13 cellular contexts compared by ENCODE assay signal in the genomic region with DNA sequence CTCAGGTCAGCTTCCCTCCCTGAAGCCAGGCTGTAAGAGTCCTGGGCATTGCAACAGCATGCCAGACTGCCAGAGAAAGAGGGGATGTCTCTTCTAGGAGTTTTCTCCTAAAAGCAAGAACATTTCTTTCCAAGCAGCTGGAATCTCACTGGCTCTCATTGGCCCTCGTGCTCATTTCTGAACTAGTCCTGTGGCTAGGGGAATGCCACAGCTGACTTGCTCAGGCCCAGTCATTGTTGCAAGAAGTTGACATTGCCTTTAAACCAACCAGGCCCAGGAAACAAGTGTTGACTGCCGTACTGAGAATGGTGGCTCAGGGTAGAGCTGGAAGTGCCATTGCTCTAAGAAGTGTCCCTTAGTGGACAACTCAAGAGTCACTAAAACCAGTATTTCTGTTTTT. TPM values are rescaled to one million over a fixed set of nuclear protein-coding genes. Genes with fewer than 3 reads are reported as not detected.
DNase-seq lines count a peak whose midpoint lies in the region; ATAC-seq lines count a peak whose summit lies in the region.
"Had no signal": no experiment of that assay in that cellular context is flagged by ENCODE, and none has a peak within 500 bp of the region (broad histone marks: within the 10 kb centered on the region; RNA-seq: fewer than 3 reads in every experiment).

No MANE protein-coding gene starts in this region.

- H3K4me1 Mint-ChIP-seq in activated naive CD4-positive, alpha-beta T cell treated with anti-CD3 and anti-CD28 coated beads for 36 hours (ENCODE audit: low read depth) = peaks cover 26% of the 10 kb centered on the region
- peaks cover 13% of the 10 kb centered on the region for H3K4me1 Mint-ChIP-seq in activated naive CD4-positive, alpha-beta T cell treated with anti-CD3 and anti-CD28 coated beads, Interleukin-2, amount 10 ng/mL, durations not matched to agents 7 days and 5 days
- H3K4me1 Mint-ChIP-seq: naive B cell had no signal

- no peaks in the 10 kb centered on the region for H3K36me3 Mint-ChIP-seq in activated naive CD4-positive, alpha-beta T cell treated with anti-CD3 and anti-CD28 coated beads for 36 hours (ENCODE audit: low read depth)
- no peaks in the 10 kb centered on the region for H3K36me3 Mint-ChIP-seq in activated naive CD4-positive, alpha-beta T cell treated with anti-CD3 and anti-CD28 coated beads, Interleukin-2, amount 10 ng/mL, durations not matched to agents 7 days and 5 days
- H3K36me3 Mint-ChIP-seq: activated naive CD8-positive, alpha-beta T cell; naive B cell had no signal

- no peak overlapping the region for H3K4me3 Mint-ChIP-seq in activated naive CD4-positive, alpha-beta T cell treated with anti-CD3 and anti-CD28 coated beads for 36 hours
- H3K4me3 Mint-ChIP-seq in activated naive CD4-positive, alpha-beta T cell treated with anti-CD3 and anti-CD28 coated beads, Interleukin-2, amount 10 ng/mL, durations not matched to agents 7 days and 5 days = no peak overlapping the region
- H3K4me3 Mint-ChIP-seq: activated naive CD8-positive, alpha-beta T cell; B cell; naive B cell had no signal

- CTCF ChIA-PET in activated naive CD4-positive, alpha-beta T cell treated with anti-CD3 and anti-CD28 coated beads for 36 hours (lab: Charles Lee) = no interaction called here
- CTCF ChIA-PET in activated naive CD4-positive, alpha-beta T cell treated with anti-CD3 and anti-CD28 coated beads, Interleukin-2, amount 10 ng/mL, durations not matched to agents 7 days and 5 days (lab: Charles Lee) = interaction anchor here (1.4 kb wide), 1 partner anchor 15 kb away, joined by 5 read pairs; a partner anchor contains a TSS

- peak; percentile 75 for DNase-seq in activated naive CD4-positive, alpha-beta T cell treated with anti-CD3 and anti-CD28 coated beads for 36 hours
- no peak for DNase-seq in activated naive CD4-positive, alpha-beta T cell treated with anti-CD3 and anti-CD28 coated beads, Interleukin-2, amount 10 ng/mL, durations not matched to agents 7 days and 5 days
- DNase-seq in stimulated activated CD8-positive, alpha-beta memory T cell treated with anti-CD3 and anti-CD28 coated beads, Interleukin-4, amount 100 ng/mL, for 48 hours = peak; percentile 42
- no peak for DNase-seq in activated effector memory CD4-positive, alpha-beta T cell treated with anti-CD3 and anti-CD28 coated beads, Interleukin-2, amount 50 U/mL, for 16 hours
- DNase-seq in NCI-H1694 treated with DMSO at 0.1 percent for 48 hours (lab: John Stamatoyannopoulos, UW) = no peak
- no peak for DNase-seq in NCI-H2029 (lab: John Stamatoyannopoulos, UW)
- DNase-seq: effector memory CD4-positive, alpha-beta T cell; naive B cell; substantia nigra had no signal

- no peaks in the 10 kb centered on the region for H3K27me3 Mint-ChIP-seq in activated naive CD4-positive, alpha-beta T cell treated with anti-CD3 and anti-CD28 coated beads for 36 hours (ENCODE audit: low read depth)
- no peaks in the 10 kb centered on the region for H3K27me3 Mint-ChIP-seq in activated naive CD4-positive, alpha-beta T cell treated with anti-CD3 and anti-CD28 coated beads, Interleukin-2, amount 10 ng/mL, durations not matched to agents 7 days and 5 days
- H3K27me3 Mint-ChIP-seq: activated naive CD8-positive, alpha-beta T cell had no signal

- ATAC-seq in GM21737 (IDR thresholded peaks at IDR 0.05; ENCODE audit: unreplicated experiment) (peak; percentile 67), HG03442 (IDR thresholded peaks at IDR 0.05; ENCODE audit: unreplicated experiment) (peak; percentile 90)

- intact Hi-C loops in activated naive CD4-positive, alpha-beta T cell treated with anti-CD3 and anti-CD28 coated beads for 36 hours (cut with micrococcal nuclease) = loop anchor here (1.0 kb wide), 2 partner anchors 10 to 74 kb away; a partner anchor contains a TSS

- H3K9me3 Mint-ChIP-seq in activated naive CD4-positive, alpha-beta T cell treated with anti-CD3 and anti-CD28 coated beads for 36 hours = no peaks in the 10 kb centered on the region
- H3K9me3 Mint-ChIP-seq in activated naive CD4-positive, alpha-beta T cell treated with anti-CD3 and anti-CD28 coated beads, Interleukin-2, amount 10 ng/mL, durations not matched to agents 7 days and 5 days = no peaks in the 10 kb centered on the region
- H3K9me3 Mint-ChIP-seq: naive B cell had no signal

- no peak overlapping the region for H3K27ac Mint-ChIP-seq in activated naive CD4-positive, alpha-beta T cell treated with anti-CD3 and anti-CD28 coated beads for 36 hours
- H3K27ac Mint-ChIP-seq in activated naive CD4-positive, alpha-beta T cell treated with anti-CD3 and anti-CD28 coated beads, Interleukin-2, amount 10 ng/mL, durations not matched to agents 7 days and 5 days = no peak overlapping the region
- H3K27ac Mint-ChIP-seq: activated naive CD8-positive, alpha-beta T cell; B cell; naive B cell had no signal

RNA-seq across cellular contexts. Expression of a gene that starts 15.0 kb away (rescaled TPM):
- total RNA-seq in activated naive CD4-positive, alpha-beta T cell treated with anti-CD3 and anti-CD28 coated beads for 36 hours = 10 to 100 TPM; 39.2 to 39.5 TPM

Comparison
In these comparisons a context has a peak if more than half of its experiments do, and no peak if none do; other contexts are left out.
1. DNase-seq: peak in activated naive CD4-positive, alpha-beta T cell treated with anti-CD3 and anti-CD28 coated beads for 36 hours (single experiment) and stimulated activated CD8-positive, alpha-beta memory T cell treated with anti-CD3 and anti-CD28 coated beads, Interleukin-4, amount 100 ng/mL, for 48 hours (single experiment); none in activated naive CD4-positive, alpha-beta T cell treated with anti-CD3 and anti-CD28 coated beads, Interleukin-2, amount 10 ng/mL, durations not matched to agents 7 days and 5 days (single experiment), activated effector memory CD4-positive, alpha-beta T cell treated with anti-CD3 and anti-CD28 coated beads, Interleukin-2, amount 50 U/mL, for 16 hours (single experiment), NCI-H1694 treated with DMSO at 0.1 percent for 48 hours (single experiment) and NCI-H2029 (single experiment).